Comparison of ENCODE assay signal across 18 cellular contexts in the genomic region with DNA sequence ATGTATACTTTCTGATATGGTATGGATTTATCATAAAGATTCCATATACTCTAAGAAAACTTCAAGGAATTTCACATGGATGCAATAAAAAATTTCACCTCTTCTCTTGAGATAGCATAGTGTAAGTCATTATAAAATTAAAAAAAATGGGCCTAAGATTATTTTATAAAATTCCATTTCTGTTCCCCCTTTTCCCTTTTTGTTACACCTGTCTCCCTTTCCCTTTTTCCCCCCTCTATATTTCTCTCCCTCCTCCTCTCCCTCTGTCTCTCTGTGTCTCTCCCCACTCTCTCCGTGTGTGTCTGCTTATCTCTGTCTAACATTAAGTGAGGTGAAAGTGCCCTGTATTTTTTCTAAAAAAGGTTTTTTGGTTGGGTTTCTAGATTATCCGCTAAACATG.
"Had no signal": no experiment of that assay in that cellular context is flagged by ENCODE, and none has a peak within 500 bp of the region (broad histone marks: within the 10 kb centered on the region; RNA-seq: fewer than 3 reads in every experiment).

No MANE protein-coding gene starts in this region.

- H2AFZ ChIP-seq: neural progenitor cell had no signal

- H3K4me3 Mint-ChIP-seq: neural progenitor cell; T-helper 1 cell treated with Interleukin-12 subunit alpha and Interleukin-12 subunit beta and Interleukin-4 antibody, amounts not matched to agents 30 μg/mL and 1 μg/mL, for 36 hours; WTC11 had no signal

- H3K27ac Mint-ChIP-seq: neural progenitor cell; T-helper 1 cell treated with Interleukin-12 subunit alpha and Interleukin-12 subunit beta and Interleukin-4 antibody, amounts not matched to agents 30 μg/mL and 1 μg/mL, for 36 hours; WTC11 had no signal

- H3K9ac ChIP-seq: neural progenitor cell had no signal

- H3K4me1 ChIP-seq: foreskin keratinocyte, neural progenitor cell, stomach, testis, upper lobe of left lung had no signal

- H3K4me2 ChIP-seq: neural progenitor cell had no signal

- H3K9me3 ChIP-seq: ovary, stomach, testis, upper lobe of left lung had no signal

- FAIRE-seq: TTC549 had no signal

- H3K4me3 ChIP-seq: neural progenitor cell, ovary, stomach, testis, upper lobe of left lung had no signal

- H3K9me3 Mint-ChIP-seq: neural progenitor cell; T-helper 1 cell treated with Interleukin-12 subunit alpha and Interleukin-12 subunit beta and Interleukin-4 antibody, amounts not matched to agents 30 μg/mL and 1 μg/mL, for 36 hours; WTC11 had no signal

- ATAC-seq: foreskin keratinocyte, left ventricle myocardium superior, sciatic nerve, WTC11 had no signal

- H3K27ac ChIP-seq: foreskin keratinocyte, neural progenitor cell, ovary, stomach, testis, upper lobe of left lung had no signal

- DNase-seq: activated naive CD4-positive, alpha-beta T cell treated with anti-CD3 and anti-CD28 coated beads, Interleukin-2, amount 50 U/mL, for 16 hours; amniotic stem cell; cortex of kidney; effector memory CD4-positive, alpha-beta T cell; foreskin keratinocyte; kidney glomerular epithelial cell; left ventricle myocardium superior; mesenchymal stem cell; ovary; SHP77 treated with DMSO at 0.1 percent for 48 hours; stomach; testis; upper lobe of left lung had no signal

- H3K4me1 Mint-ChIP-seq: neural progenitor cell, WTC11 had no signal

- H3K36me3 ChIP-seq: ovary had no signal

- H3K27me3 ChIP-seq: foreskin keratinocyte, neural progenitor cell, ovary, stomach, testis, upper lobe of left lung had no signal
